ENCODE assay signal across 2 cellular contexts in the genomic region with DNA sequence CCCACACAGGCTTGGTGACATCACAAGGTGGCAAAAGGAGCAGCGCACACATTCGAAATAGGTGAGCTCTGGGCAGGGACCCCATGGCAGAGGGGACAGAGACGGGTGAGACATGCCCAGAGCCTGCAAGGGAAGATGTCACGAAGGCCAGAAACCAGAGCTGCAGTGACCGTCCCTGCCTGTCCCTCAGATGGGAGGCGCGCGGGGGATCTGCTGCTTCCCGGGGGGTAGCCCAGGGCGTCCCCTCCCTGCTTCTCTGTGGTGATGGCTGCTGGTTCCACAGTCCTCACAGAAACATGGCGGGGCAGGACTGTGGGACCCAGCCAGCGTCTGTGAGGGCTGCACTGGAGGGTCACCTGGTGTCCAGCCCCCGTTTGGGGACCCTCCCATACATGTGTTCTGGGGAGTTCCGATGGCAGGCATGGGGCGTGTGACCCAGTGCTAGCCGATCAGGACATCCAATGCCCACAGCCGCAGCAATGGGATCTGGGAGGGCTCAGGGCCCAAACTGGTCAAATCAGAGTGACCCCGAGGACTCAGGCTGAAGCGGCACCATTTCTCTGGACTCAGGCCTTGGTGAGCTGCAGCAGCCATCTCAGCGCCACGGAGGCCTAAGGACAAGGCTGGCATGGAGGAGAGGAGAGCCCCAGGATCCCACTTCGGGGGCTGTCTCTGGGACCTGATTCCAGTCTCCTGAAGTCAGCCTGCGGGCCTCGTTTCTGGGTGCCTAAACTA.
TF ChIP-seq lines count a peak whose summit lies in the region.

No MANE protein-coding gene starts in this region.

TF ChIP-seq in IMR-90, 13 proteins besides CTCF, POLR2A, EP300 and RAD21 (continued from another document):
- TF ChIP-seq NFE2L2 (IDR thresholded peaks at IDR 0.05; ENCODE audit: low read depth, low read length) (no peak), MAFK (IDR thresholded peaks at IDR 0.05; ENCODE audit: low read depth, low read length) (no peak), SMC3 (IDR thresholded peaks at IDR 0.05; ENCODE audit: low read depth, low read length) (no peak), FOS (IDR thresholded peaks at IDR 0.05; ENCODE audit: low read depth, low read length) (no peak)
- TF ChIP-seq, protein P1, sequence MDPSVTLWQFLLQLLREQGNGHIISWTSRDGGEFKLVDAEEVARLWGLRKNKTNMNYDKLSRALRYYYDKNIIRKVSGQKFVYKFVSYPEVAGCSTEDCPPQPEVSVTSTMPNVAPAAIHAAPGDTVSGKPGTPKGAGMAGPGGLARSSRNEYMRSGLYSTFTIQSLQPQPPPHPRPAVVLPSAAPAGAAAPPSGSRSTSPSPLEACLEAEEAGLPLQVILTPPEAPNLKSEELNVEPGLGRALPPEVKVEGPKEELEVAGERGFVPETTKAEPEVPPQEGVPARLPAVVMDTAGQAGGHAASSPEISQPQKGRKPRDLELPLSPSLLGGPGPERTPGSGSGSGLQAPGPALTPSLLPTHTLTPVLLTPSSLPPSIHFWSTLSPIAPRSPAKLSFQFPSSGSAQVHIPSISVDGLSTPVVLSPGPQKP (IDR thresholded peaks at IDR 0.05; ENCODE audit: borderline replicate concordance, low read depth, low read length), result no peak

TF ChIP-seq in WTC11, 78 proteins besides CTCF, POLR2A, EP300 and RAD21 (continued from another document):
- TF ChIP-seq, protein P2, sequence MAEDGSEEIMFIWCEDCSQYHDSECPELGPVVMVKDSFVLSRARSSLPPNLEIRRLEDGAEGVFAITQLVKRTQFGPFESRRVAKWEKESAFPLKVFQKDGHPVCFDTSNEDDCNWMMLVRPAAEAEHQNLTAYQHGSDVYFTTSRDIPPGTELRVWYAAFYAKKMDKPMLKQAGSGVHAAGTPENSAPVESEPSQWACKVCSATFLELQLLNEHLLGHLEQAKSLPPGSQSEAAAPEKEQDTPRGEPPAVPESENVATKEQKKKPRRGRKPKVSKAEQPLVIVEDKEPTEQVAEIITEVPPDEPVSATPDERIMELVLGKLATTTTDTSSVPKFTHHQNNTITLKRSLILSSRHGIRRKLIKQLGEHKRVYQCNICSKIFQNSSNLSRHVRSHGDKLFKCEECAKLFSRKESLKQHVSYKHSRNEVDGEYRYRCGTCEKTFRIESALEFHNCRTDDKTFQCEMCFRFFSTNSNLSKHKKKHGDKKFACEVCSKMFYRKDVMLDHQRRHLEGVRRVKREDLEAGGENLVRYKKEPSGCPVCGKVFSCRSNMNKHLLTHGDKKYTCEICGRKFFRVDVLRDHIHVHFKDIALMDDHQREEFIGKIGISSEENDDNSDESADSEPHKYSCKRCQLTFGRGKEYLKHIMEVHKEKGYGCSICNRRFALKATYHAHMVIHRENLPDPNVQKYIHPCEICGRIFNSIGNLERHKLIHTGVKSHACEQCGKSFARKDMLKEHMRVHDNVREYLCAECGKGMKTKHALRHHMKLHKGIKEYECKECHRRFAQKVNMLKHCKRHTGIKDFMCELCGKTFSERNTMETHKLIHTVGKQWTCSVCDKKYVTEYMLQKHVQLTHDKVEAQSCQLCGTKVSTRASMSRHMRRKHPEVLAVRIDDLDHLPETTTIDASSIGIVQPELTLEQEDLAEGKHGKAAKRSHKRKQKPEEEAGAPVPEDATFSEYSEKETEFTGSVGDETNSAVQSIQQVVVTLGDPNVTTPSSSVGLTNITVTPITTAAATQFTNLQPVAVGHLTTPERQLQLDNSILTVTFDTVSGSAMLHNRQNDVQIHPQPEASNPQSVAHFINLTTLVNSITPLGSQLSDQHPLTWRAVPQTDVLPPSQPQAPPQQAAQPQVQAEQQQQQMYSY (CRISPR knock-in tag; IDR thresholded peaks at IDR 0.05), result no peak
- TF ChIP-seq, protein P3, sequence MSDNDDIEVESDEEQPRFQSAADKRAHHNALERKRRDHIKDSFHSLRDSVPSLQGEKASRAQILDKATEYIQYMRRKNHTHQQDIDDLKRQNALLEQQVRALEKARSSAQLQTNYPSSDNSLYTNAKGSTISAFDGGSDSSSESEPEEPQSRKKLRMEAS (CRISPR knock-in tag; IDR thresholded peaks at IDR 0.05), result no peak
- TF ChIP-seq, protein P4, sequence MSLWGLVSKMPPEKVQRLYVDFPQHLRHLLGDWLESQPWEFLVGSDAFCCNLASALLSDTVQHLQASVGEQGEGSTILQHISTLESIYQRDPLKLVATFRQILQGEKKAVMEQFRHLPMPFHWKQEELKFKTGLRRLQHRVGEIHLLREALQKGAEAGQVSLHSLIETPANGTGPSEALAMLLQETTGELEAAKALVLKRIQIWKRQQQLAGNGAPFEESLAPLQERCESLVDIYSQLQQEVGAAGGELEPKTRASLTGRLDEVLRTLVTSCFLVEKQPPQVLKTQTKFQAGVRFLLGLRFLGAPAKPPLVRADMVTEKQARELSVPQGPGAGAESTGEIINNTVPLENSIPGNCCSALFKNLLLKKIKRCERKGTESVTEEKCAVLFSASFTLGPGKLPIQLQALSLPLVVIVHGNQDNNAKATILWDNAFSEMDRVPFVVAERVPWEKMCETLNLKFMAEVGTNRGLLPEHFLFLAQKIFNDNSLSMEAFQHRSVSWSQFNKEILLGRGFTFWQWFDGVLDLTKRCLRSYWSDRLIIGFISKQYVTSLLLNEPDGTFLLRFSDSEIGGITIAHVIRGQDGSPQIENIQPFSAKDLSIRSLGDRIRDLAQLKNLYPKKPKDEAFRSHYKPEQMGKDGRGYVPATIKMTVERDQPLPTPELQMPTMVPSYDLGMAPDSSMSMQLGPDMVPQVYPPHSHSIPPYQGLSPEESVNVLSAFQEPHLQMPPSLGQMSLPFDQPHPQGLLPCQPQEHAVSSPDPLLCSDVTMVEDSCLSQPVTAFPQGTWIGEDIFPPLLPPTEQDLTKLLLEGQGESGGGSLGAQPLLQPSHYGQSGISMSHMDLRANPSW (CRISPR knock-in tag; conservative IDR thresholded peaks at IDR 0.05; ENCODE audit: low read depth), result no peak
- TF ChIP-seq, protein P5, sequence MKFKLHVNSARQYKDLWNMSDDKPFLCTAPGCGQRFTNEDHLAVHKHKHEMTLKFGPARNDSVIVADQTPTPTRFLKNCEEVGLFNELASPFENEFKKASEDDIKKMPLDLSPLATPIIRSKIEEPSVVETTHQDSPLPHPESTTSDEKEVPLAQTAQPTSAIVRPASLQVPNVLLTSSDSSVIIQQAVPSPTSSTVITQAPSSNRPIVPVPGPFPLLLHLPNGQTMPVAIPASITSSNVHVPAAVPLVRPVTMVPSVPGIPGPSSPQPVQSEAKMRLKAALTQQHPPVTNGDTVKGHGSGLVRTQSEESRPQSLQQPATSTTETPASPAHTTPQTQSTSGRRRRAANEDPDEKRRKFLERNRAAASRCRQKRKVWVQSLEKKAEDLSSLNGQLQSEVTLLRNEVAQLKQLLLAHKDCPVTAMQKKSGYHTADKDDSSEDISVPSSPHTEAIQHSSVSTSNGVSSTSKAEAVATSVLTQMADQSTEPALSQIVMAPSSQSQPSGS (CRISPR knock-in tag; IDR thresholded peaks at IDR 0.05; ENCODE audit: borderline replicate concordance, low read depth), result no peak
- TF ChIP-seq ZNF219 (CRISPR knock-in tag; IDR thresholded peaks at IDR 0.05; ENCODE audit: borderline replicate concordance), result no peak
- TF ChIP-seq, protein P6, sequence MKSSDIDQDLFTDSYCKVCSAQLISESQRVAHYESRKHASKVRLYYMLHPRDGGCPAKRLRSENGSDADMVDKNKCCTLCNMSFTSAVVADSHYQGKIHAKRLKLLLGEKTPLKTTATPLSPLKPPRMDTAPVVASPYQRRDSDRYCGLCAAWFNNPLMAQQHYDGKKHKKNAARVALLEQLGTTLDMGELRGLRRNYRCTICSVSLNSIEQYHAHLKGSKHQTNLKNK (CRISPR knock-in tag; IDR thresholded peaks at IDR 0.05), result no peak
- TF ChIP-seq, protein P7, sequence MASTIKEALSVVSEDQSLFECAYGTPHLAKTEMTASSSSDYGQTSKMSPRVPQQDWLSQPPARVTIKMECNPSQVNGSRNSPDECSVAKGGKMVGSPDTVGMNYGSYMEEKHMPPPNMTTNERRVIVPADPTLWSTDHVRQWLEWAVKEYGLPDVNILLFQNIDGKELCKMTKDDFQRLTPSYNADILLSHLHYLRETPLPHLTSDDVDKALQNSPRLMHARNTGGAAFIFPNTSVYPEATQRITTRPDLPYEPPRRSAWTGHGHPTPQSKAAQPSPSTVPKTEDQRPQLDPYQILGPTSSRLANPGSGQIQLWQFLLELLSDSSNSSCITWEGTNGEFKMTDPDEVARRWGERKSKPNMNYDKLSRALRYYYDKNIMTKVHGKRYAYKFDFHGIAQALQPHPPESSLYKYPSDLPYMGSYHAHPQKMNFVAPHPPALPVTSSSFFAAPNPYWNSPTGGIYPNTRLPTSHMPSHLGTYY (CRISPR knock-in tag; IDR thresholded peaks at IDR 0.05), result no peak
- TF ChIP-seq, protein P8, sequence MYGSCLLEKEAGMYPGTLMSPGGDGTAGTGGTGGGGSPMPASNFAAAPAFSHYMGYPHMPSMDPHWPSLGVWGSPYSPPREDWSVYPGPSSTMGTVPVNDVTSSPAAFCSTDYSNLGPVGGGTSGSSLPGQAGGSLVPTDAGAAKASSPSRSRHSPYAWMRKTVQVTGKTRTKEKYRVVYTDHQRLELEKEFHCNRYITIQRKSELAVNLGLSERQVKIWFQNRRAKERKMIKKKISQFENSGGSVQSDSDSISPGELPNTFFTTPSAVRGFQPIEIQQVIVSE (CRISPR knock-in tag; IDR thresholded peaks at IDR 0.05; ENCODE audit: borderline replicate concordance), result no peak
- TF ChIP-seq RORB (CRISPR knock-in tag; IDR thresholded peaks at IDR 0.05), result no peak
- no peak for TF ChIP-seq MXD4 (CRISPR knock-in tag; IDR thresholded peaks at IDR 0.05; ENCODE audit: borderline replicate concordance)
- TF ChIP-seq ZNF396 (CRISPR knock-in tag; IDR thresholded peaks at IDR 0.05; ENCODE audit: borderline replicate concordance), result no peak
